In genomic region chr16:2513405-2514332, GRCh38 we compare ENCODE assay signal across 1 cellular context.
A peak's percentile ranks its signal among the peaks of the same experiment; 100 is the strongest.
TF ChIP-seq lines count a peak whose summit lies in the region.

ATP6V0C (plus strand) TSS chr16:2513952; CDS start chr16:2514104, 152 bp downstream.

TF ChIP-seq in K562, 482 proteins besides CTCF, POLR2A, EP300 and RAD21 (continued from another document and continues in another):
- TF ChIP-seq, protein P1, sequence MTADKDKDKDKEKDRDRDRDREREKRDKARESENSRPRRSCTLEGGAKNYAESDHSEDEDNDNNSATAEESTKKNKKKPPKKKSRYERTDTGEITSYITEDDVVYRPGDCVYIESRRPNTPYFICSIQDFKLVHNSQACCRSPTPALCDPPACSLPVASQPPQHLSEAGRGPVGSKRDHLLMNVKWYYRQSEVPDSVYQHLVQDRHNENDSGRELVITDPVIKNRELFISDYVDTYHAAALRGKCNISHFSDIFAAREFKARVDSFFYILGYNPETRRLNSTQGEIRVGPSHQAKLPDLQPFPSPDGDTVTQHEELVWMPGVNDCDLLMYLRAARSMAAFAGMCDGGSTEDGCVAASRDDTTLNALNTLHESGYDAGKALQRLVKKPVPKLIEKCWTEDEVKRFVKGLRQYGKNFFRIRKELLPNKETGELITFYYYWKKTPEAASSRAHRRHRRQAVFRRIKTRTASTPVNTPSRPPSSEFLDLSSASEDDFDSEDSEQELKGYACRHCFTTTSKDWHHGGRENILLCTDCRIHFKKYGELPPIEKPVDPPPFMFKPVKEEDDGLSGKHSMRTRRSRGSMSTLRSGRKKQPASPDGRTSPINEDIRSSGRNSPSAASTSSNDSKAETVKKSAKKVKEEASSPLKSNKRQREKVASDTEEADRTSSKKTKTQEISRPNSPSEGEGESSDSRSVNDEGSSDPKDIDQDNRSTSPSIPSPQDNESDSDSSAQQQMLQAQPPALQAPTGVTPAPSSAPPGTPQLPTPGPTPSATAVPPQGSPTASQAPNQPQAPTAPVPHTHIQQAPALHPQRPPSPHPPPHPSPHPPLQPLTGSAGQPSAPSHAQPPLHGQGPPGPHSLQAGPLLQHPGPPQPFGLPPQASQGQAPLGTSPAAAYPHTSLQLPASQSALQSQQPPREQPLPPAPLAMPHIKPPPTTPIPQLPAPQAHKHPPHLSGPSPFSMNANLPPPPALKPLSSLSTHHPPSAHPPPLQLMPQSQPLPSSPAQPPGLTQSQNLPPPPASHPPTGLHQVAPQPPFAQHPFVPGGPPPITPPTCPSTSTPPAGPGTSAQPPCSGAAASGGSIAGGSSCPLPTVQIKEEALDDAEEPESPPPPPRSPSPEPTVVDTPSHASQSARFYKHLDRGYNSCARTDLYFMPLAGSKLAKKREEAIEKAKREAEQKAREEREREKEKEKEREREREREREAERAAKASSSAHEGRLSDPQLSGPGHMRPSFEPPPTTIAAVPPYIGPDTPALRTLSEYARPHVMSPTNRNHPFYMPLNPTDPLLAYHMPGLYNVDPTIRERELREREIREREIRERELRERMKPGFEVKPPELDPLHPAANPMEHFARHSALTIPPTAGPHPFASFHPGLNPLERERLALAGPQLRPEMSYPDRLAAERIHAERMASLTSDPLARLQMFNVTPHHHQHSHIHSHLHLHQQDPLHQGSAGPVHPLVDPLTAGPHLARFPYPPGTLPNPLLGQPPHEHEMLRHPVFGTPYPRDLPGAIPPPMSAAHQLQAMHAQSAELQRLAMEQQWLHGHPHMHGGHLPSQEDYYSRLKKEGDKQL (CRISPR knock-in tag; IDR thresholded peaks at IDR 0.05; ENCODE audit: borderline replicate concordance): no peak
- TF ChIP-seq CHAMP1 (IDR thresholded peaks at IDR 0.05): no peak
- no peak for TF ChIP-seq ZNF280B (CRISPR knock-in tag; IDR thresholded peaks at IDR 0.05)
- 0 out of 2 replicates have a peak, but pooled peaks have one; percentile 27 for TF ChIP-seq JUNB (CRISPR knock-in tag; conservative IDR thresholded peaks at IDR 0.05)
- no peak for TF ChIP-seq CBX3 (IDR thresholded peaks at IDR 0.05; ENCODE audit: borderline replicate concordance in 1 of 2, low read length in 2 of 2)
- TF ChIP-seq E2F8 (IDR thresholded peaks at IDR 0.05; ENCODE audit: low read depth, partially characterized antibody): no peak
- TF ChIP-seq ERF (CRISPR knock-in tag; IDR thresholded peaks at IDR 0.05): peak; percentile 58; the same call in 1 of the 2 replicates
- TF ChIP-seq ZNF133 (CRISPR knock-in tag; IDR thresholded peaks at IDR 0.05): no peak
- TF ChIP-seq, protein P2, sequence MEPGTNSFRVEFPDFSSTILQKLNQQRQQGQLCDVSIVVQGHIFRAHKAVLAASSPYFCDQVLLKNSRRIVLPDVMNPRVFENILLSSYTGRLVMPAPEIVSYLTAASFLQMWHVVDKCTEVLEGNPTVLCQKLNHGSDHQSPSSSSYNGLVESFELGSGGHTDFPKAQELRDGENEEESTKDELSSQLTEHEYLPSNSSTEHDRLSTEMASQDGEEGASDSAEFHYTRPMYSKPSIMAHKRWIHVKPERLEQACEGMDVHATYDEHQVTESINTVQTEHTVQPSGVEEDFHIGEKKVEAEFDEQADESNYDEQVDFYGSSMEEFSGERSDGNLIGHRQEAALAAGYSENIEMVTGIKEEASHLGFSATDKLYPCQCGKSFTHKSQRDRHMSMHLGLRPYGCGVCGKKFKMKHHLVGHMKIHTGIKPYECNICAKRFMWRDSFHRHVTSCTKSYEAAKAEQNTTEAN (CRISPR knock-in tag; IDR thresholded peaks at IDR 0.05): no peak
- no peak for TF ChIP-seq ZNF699 (CRISPR knock-in tag; IDR thresholded peaks at IDR 0.05; ENCODE audit: insufficient replicate concordance)
- no peak for TF ChIP-seq MXD1 (CRISPR knock-in tag; IDR thresholded peaks at IDR 0.05; ENCODE audit: borderline replicate concordance, poor library complexity, severe bottlenecking)
- no peak for TF ChIP-seq ZNF436 (CRISPR knock-in tag; IDR thresholded peaks at IDR 0.05)
- peak in 1 of 2 experiments; percentile 72; a peak in 1 of 4 replicates for TF ChIP-seq SIN3A (IDR thresholded peaks at IDR 0.05; ENCODE audit: borderline replicate concordance in 2 of 2, control insufficient read depth in 1 of 2, low read depth in 2 of 2, low read length in 2 of 2)
- TF ChIP-seq, protein P3, sequence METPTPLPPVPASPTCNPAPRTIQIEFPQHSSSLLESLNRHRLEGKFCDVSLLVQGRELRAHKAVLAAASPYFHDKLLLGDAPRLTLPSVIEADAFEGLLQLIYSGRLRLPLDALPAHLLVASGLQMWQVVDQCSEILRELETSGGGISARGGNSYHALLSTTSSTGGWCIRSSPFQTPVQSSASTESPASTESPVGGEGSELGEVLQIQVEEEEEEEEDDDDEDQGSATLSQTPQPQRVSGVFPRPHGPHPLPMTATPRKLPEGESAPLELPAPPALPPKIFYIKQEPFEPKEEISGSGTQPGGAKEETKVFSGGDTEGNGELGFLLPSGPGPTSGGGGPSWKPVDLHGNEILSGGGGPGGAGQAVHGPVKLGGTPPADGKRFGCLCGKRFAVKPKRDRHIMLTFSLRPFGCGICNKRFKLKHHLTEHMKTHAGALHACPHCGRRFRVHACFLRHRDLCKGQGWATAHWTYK (CRISPR knock-in tag; IDR thresholded peaks at IDR 0.05): 0 out of 2 replicates have a peak, but pooled peaks have one; percentile 62
- no peak for TF ChIP-seq CEBPZ (IDR thresholded peaks at IDR 0.05; ENCODE audit: borderline replicate concordance, low read depth, low read length)
- TF ChIP-seq REST (CRISPR knock-in tag; IDR thresholded peaks at IDR 0.05; ENCODE audit: low read depth): no peak
- no peak for TF ChIP-seq ZNF311 (CRISPR knock-in tag; IDR thresholded peaks at IDR 0.05)
- TF ChIP-seq GATAD2B (IDR thresholded peaks at IDR 0.05; ENCODE audit: borderline replicate concordance): peak; percentile 93; the same call in 1 of the 2 replicates
- no peak for TF ChIP-seq ZFP36 (IDR thresholded peaks at IDR 0.05; ENCODE audit: low read depth, low read length, partially characterized antibody)
- peak; percentile 83 to 93 for TF ChIP-seq UBTF (IDR thresholded peaks at IDR 0.05; ENCODE audit: borderline replicate concordance in 1 of 2, low read depth in 2 of 2, low read length in 2 of 2)
- TF ChIP-seq BCOR (IDR thresholded peaks at IDR 0.05): no peak
